ENCODE assay signal across 16 cellular contexts in the genomic region with DNA sequence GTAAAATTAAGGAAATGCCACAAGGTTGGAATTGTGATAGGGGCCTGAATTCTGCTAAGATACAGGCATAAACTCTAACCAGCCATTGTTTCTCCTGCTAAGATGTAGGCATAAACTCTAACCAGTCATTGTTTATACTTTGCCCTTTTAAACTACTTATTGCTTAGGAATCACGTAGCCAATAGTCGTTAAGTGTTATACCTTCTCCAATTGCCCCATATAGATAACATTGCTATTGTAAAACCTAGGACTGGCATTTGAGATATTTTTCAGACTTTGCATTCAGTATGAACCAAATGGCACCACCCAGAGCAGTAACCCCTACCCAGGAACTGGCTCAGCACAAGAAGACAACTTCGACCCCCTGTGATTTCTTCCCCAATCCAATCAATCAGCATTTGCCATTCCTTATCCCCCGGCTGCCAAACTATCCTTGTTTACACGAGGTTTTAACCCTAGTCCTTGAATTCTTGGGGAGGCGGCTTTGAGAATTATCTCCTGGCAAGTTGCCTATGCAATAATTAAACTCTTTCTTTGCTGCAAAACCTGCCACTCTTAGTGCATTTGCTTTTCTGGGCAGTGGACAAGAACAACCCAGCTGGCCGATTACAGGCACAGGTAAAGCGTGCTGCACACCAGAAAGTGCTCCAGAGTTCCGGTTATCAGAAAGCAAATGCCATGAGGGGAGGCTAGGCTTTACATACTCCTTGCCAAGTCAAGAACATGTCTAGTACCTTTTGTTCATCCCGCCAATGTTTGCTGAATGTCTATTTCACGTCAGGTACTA.
"Had no signal": no experiment of that assay in that cellular context is flagged by ENCODE, and none has a peak within 500 bp of the region (broad histone marks: within the 10 kb centered on the region; RNA-seq: fewer than 3 reads in every experiment).

No MANE protein-coding gene starts in this region.

- H3K27ac Mint-ChIP-seq: activated naive CD4-positive, alpha-beta T cell treated with anti-CD3 and anti-CD28 coated beads, Interleukin-2, amount 10 ng/mL, durations not matched to agents 7 days and 5 days; naive thymus-derived CD8-positive, alpha-beta T cell; stimulated activated naive B cell treated with anti-CD40 and anti-IgM and Interleukin-4, amounts not matched to agents 10 μg/mL and 1 μg/mL and 100 μg/mL, for 72 hours had no signal

- H3K4me3 ChIP-seq: upper lobe of left lung had no signal

- H3K36me3 Mint-ChIP-seq: activated naive CD4-positive, alpha-beta T cell treated with anti-CD3 and anti-CD28 coated beads, Interleukin-2, amount 10 ng/mL, durations not matched to agents 7 days and 5 days; naive thymus-derived CD8-positive, alpha-beta T cell; stimulated activated naive B cell treated with anti-CD40 and anti-IgM and Interleukin-4, amounts not matched to agents 10 μg/mL and 1 μg/mL and 100 μg/mL, for 72 hours had no signal

- H3K9me3 Mint-ChIP-seq: stimulated activated naive B cell treated with anti-CD40 and anti-IgM and Interleukin-4, amounts not matched to agents 10 μg/mL and 1 μg/mL and 100 μg/mL, for 72 hours had no signal

- ATAC-seq: left lobe of liver; naive thymus-derived CD8-positive, alpha-beta T cell; stimulated activated naive B cell treated with anti-CD40 and anti-IgM and Interleukin-4, amounts not matched to agents 10 μg/mL and 1 μg/mL and 100 μg/mL, for 72 hours had no signal

- H3K4me3 Mint-ChIP-seq: activated naive CD4-positive, alpha-beta T cell treated with anti-CD3 and anti-CD28 coated beads, Interleukin-2, amount 10 ng/mL, durations not matched to agents 7 days and 5 days; naive thymus-derived CD8-positive, alpha-beta T cell; stimulated activated naive B cell treated with anti-CD40 and anti-IgM and Interleukin-4, amounts not matched to agents 10 μg/mL and 1 μg/mL and 100 μg/mL, for 72 hours had no signal

- H3K9me3 ChIP-seq: upper lobe of left lung had no signal

- H3K4me1 ChIP-seq: upper lobe of left lung had no signal

- DNase-seq: activated CD4-positive, alpha-beta T cell treated with anti-CD3 and anti-CD28 coated beads, Interleukin-2, amount 50 U/mL, for 48 hours; activated naive CD4-positive, alpha-beta T cell treated with anti-CD3 and anti-CD28 coated beads, Interleukin-2, amount 10 ng/mL, durations not matched to agents 7 days and 5 days; activated T-cell treated with anti-CD3 and anti-CD28 coated beads, Interleukin-2, amount 50 U/mL, for 1 hour; islet precursor cell; mammary epithelial cell; naive thymus-derived CD8-positive, alpha-beta T cell; posterior cingulate gyrus; stimulated activated CD4-positive, alpha-beta T cell treated with anti-CD3 and anti-CD28 coated beads, Interleukin-15, amount 100 ng/mL, for 24 hours; stimulated activated CD4-positive, alpha-beta T cell treated with anti-CD3 and anti-CD28 coated beads, Interleukin-4, amount 100 ng/mL, for 1 hour; stimulated activated naive B cell treated with anti-CD40 and anti-IgM and Interleukin-4, amounts not matched to agents 10 μg/mL and 1 μg/mL and 100 μg/mL, for 72 hours; T-helper 1 cell; upper lobe of left lung had no signal

- H3K27ac ChIP-seq: upper lobe of left lung, VCaP had no signal

- H3K4me1 Mint-ChIP-seq: activated naive CD4-positive, alpha-beta T cell treated with anti-CD3 and anti-CD28 coated beads, Interleukin-2, amount 10 ng/mL, durations not matched to agents 7 days and 5 days had no signal

- H3K36me3 ChIP-seq: upper lobe of left lung had no signal

- FAIRE-seq: astrocyte, endometrium had no signal

- H3K27me3 ChIP-seq: upper lobe of left lung had no signal

- H3K27me3 Mint-ChIP-seq: activated naive CD4-positive, alpha-beta T cell treated with anti-CD3 and anti-CD28 coated beads, Interleukin-2, amount 10 ng/mL, durations not matched to agents 7 days and 5 days; stimulated activated naive B cell treated with anti-CD40 and anti-IgM and Interleukin-4, amounts not matched to agents 10 μg/mL and 1 μg/mL and 100 μg/mL, for 72 hours had no signal
